13 cellular contexts compared by ENCODE assay signal in the genomic region with DNA sequence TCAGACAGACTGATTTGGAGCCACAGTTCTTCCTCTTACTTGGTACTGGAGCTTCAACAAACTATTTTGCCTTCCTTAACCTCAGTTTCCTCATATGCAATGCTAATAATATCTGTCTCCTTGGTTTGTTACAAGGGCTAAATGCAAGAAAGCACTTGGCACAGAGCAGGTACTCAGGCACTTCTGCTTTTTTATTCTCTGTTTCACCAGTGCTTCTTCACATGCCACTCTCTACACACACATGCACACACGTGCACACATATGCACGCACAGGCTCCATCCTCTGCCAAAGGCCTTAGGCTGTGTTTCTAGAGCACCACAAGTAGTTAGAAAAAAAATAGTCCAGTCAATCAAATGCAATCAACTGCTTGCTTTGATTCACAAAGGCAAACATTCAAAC.
DNase-seq lines count a peak whose midpoint lies in the region; ATAC-seq, FAIRE-seq and TF ChIP-seq lines count a peak whose summit lies in the region.
"Had no signal": no experiment of that assay in that cellular context is flagged by ENCODE, and none has a peak within 500 bp of the region (broad histone marks: within the 10 kb centered on the region; RNA-seq: fewer than 3 reads in every experiment).

No MANE protein-coding gene starts in this region.

- no peak overlapping the region for H3K9ac ChIP-seq in K562 (ENCODE audit: insufficient read depth in 1 of 2, low read depth in 2 of 2, low read length in 2 of 2)

- no peaks in the 10 kb centered on the region for H4K20me1 ChIP-seq in K562 (replicated peaks; ENCODE audit: control insufficient read depth, insufficient read depth, low read length)

- no TSS peak for BruUV-seq in K562 (replicated peaks; lab: Mats Ljungman, UMichigan)

- no peak overlapping the region for H3K4me2 ChIP-seq in K562 (ENCODE audit: insufficient read depth, low read length)
- H3K4me2 ChIP-seq: smooth muscle cell had no signal

- H3K4me1 ChIP-seq in K562 (replicated peaks in 1 of 2; ENCODE audit: control insufficient read depth in 2 of 2, insufficient read depth in 2 of 2, low read length in 2 of 2) (no peaks in the 10 kb centered on the region), left lung (no peaks in the 10 kb centered on the region), tibial artery (peaks cover 0 to 15% (median 2%) of the 10 kb centered on the region in 4 donors)
- H3K4me1 ChIP-seq: SJSA1 had no signal

- no peak for TF ChIP-seq POLR2A in GM18505 (IDR thresholded peaks at IDR 0.05; ENCODE audit: borderline replicate concordance, extremely low read depth, insufficient read depth, insufficient read length)
- TF ChIP-seq POLR2A in K562 (conservative IDR thresholded peaks at IDR 0.05): no peak

- peaks cover 0 to 8% of the 10 kb centered on the region in 2 experiments; a peak in 3 of 5 replicates for H3K27me3 ChIP-seq in K562 (ENCODE audit: control insufficient read depth in 2 of 2, insufficient read depth in 2 of 2, low read length in 2 of 2)
- no peaks in the 10 kb centered on the region for H3K27me3 ChIP-seq in left lung
- H3K27me3 ChIP-seq in tibial artery: no peaks in the 10 kb centered on the region
- H3K27me3 ChIP-seq: SJSA1 had no signal

- no peak for TF ChIP-seq CTCF in K562 (IDR thresholded peaks at IDR 0.05 in 2 of 3, conservative IDR thresholded peaks at IDR 0.05 in 1 of 3; ENCODE audit: insufficient read depth in 2 of 3, low read depth in 1 of 3, low read length in 3 of 3)
- TF ChIP-seq CTCF in left lung (IDR thresholded peaks at IDR 0.05): no peak
- no peak for TF ChIP-seq CTCF in tibial artery (IDR thresholded peaks at IDR 0.05)

- H3K9me1 ChIP-seq in K562 (ENCODE audit: control insufficient read depth, insufficient read depth, low read length): no peaks in the 10 kb centered on the region

- CTCF ChIA-PET in K562 (lab: Yijun Ruan, JAX; ENCODE audit: low intra/inter-chr PET ratio): no interaction called here

- H3K27ac ChIP-seq in K562 (ENCODE audit: extremely low read depth, low read depth, low read length) (no peak overlapping the region), left lung (no peak overlapping the region), tibial artery (no peak overlapping the region)
- H3K27ac ChIP-seq: HL-60, SJSA1 had no signal

- H2AFZ ChIP-seq in K562 (ENCODE audit: low read depth, low read length): no peak overlapping the region

- FAIRE-seq in K562 (lab: Jason Lieb, UNC) (no peak), frontal cortex (lab: Jason Lieb, UNC) (no peak)

- POLR2A ChIA-PET in K562 (lab: Yijun Ruan, JAX): no interaction called here

- no peaks in the 10 kb centered on the region for H3K79me2 ChIP-seq in K562 (ENCODE audit: control insufficient read depth, insufficient read depth, low read length)

- no peaks in the 10 kb centered on the region for H3K36me3 ChIP-seq in K562 (ENCODE audit: control insufficient read depth, insufficient read depth, low read length)
- no peaks in the 10 kb centered on the region for H3K36me3 ChIP-seq in left lung
- H3K36me3 ChIP-seq in tibial artery: no peaks in the 10 kb centered on the region
- H3K36me3 ChIP-seq: SJSA1 had no signal

- TF ChIP-seq EP300 in K562 (IDR thresholded peaks at IDR 0.05; ENCODE audit: low read length): no peak

- in situ Hi-C loops in K562 (cut with MboI): no loop called here

- TF ChIP-seq RAD21 in K562 (CRISPR knock-in tag; conservative IDR thresholded peaks at IDR 0.05 in 1 of 2, IDR thresholded peaks at IDR 0.05 in 1 of 2): no peak

- peak; percentile 50 for ATAC-seq in GM18505 (IDR thresholded peaks at IDR 0.05; ENCODE audit: unreplicated experiment)
- peak; percentile 45 for ATAC-seq in GM21515 (IDR thresholded peaks at IDR 0.05; ENCODE audit: unreplicated experiment)
- peak; percentile 37 for ATAC-seq in HG03442 (IDR thresholded peaks at IDR 0.05; ENCODE audit: unreplicated experiment)
- no peak for ATAC-seq in K562
- ATAC-seq in left lung: no peak
- ATAC-seq: effector memory CD8-positive, alpha-beta T cell had no signal

- 0% methylated on average over 2 of the region's 2 CpGs for WGBS in K562 (ENCODE audit: insufficient coverage, low coverage, missing lambda C conversion rate)

- intact Hi-C loops in K562 (cut with micrococcal nuclease) (no loop called here), left lung (cut with DNase I) (no loop called here), tibial artery (cut with DNase I; ENCODE audit: low total_unique reads) (no loop called here)

- DNase-seq in K562 (ENCODE audit: extremely low read depth in 1 of 4, low spot score in 3 of 4): no peak
- DNase-seq in left lung: no peak
- DNase-seq in tibial artery: no peak
- no peak for DNase-seq in frontal cortex (ENCODE audit: low spot score in 2 of 2)
- no peak for DNase-seq in ecto neural progenitor cell (ENCODE audit: low spot score)
- DNase-seq: effector memory CD8-positive, alpha-beta T cell; NCI-H1930 had no signal

- H3K9me3 ChIP-seq in K562 (replicated peaks; ENCODE audit: control insufficient read depth, insufficient read depth, low read depth, low read length): no peaks in the 10 kb centered on the region
- H3K9me3 ChIP-seq in left lung: no peaks in the 10 kb centered on the region
- H3K9me3 ChIP-seq in tibial artery: no peaks in the 10 kb centered on the region
- H3K9me3 ChIP-seq: SJSA1 had no signal

- H3K4me3 ChIP-seq in K562 (no peak overlapping the region), left lung (no peak overlapping the region), tibial artery (no peak overlapping the region)
- H3K4me3 ChIP-seq: SJSA1, smooth muscle cell had no signal

TF ChIP-seq in K562, 482 proteins besides CTCF, POLR2A, EP300 and RAD21:
- peak; percentile 78 for TF ChIP-seq SPI1 (IDR thresholded peaks at IDR 0.05; ENCODE audit: borderline replicate concordance, low read depth, low read length)
- no peak for TF ChIP-seq ZC3H11A (IDR thresholded peaks at IDR 0.05; ENCODE audit: low read depth, low read length)

Comparison
In these comparisons a context has a peak if more than half of its experiments do, and no peak if none do; other contexts are left out.
1. ATAC-seq: peak in GM18505 (single experiment), GM21515 (single experiment) and HG03442 (single experiment); none in K562 (single experiment) and left lung (single experiment).